24 cellular contexts compared by ENCODE assay signal in the genomic region with DNA sequence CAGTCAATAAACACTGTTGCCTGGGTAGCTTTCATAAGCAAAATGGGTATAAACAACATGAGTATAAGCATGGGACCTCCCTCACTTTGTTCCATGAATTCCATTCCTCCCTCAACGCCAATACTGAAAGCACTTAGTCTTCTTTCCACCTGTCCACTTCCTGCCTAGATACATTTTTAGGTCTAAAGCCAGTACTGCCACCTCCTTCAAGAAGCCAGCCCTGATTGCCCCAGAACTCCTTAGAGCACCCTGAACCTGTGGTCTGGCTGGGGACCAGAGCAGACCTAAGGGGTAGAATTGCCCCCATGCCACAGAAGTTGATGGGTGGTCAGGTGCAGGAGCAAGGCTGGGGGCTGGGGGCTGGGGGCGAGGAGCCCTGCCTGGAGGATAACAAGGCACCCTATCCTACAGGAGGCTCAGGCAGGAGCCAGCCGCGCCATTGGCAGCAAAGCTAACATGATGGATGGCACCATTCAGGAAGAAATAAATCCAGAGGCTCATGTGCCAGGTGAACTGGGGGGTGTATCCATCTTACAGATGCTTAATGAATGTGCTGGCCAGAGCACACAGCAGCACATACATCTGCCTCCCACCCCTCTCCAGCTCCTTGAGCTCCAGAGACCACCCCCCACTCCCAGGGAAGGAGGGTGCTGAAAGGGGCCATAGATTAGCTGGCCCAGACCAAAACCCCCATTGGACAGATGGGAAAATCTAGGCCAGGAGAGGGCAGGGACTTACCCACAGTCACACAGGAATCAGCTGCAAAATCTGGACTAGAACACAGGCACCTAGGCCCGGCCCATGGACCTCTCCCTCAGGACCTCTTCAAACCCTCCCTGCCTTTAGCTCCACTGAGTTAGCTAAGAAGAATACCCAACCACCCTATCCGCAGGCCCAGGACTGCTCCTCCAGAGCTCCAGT.
A peak's percentile ranks its signal among the peaks of the same experiment; 100 is the strongest.
DNase-seq lines count a peak whose midpoint lies in the region; ATAC-seq, FAIRE-seq and TF ChIP-seq lines count a peak whose summit lies in the region.
"Had no signal": no experiment of that assay in that cellular context is flagged by ENCODE, and none has a peak within 500 bp of the region (broad histone marks: within the 10 kb centered on the region; RNA-seq: fewer than 3 reads in every experiment).

No MANE protein-coding gene starts in this region.

- H4K91ac ChIP-seq in neuronal stem cell (ENCODE audit: low read depth, low read length, poor library complexity): no peak overlapping the region

- H3K4me3 ChIP-seq in SK-N-SH (ENCODE audit: low read depth in 2 of 2, low read length in 1 of 2) (no peak overlapping the region), A673 (ENCODE audit: low read depth, low read length, poor library complexity, severe bottlenecking) (no peak overlapping the region), K562 (no peak overlapping the region), neuronal stem cell (ENCODE audit: low read length in 2 of 2) (no peak overlapping the region), hepatocyte (no peak overlapping the region)
- H3K4me3 ChIP-seq: BLaER1, GM23338, HAP-1 had no signal

- TF ChIP-seq RAD21 in SK-N-SH (IDR thresholded peaks at IDR 0.05; ENCODE audit: low read length): no peak
- TF ChIP-seq RAD21 in K562 (CRISPR knock-in tag; conservative IDR thresholded peaks at IDR 0.05 in 1 of 2, IDR thresholded peaks at IDR 0.05 in 1 of 2): no peak

- in situ Hi-C loops in K562 (cut with MboI): no loop called here

- TF ChIP-seq EP300 in SK-N-SH (IDR thresholded peaks at IDR 0.05; ENCODE audit: borderline replicate concordance in 1 of 2, low read depth in 1 of 2, low read length in 1 of 2): no peak
- no peak for TF ChIP-seq EP300 in K562 (IDR thresholded peaks at IDR 0.05; ENCODE audit: low read length)

- H3K79me1 ChIP-seq in neuronal stem cell (ENCODE audit: low read depth, low read length): peaks cover 1% of the 10 kb centered on the region

- H3K9me3 ChIP-seq in SK-N-SH (no peaks in the 10 kb centered on the region), A673 (ENCODE audit: low read depth, low read length, poor library complexity, severe bottlenecking) (no peaks in the 10 kb centered on the region), K562 (replicated peaks; ENCODE audit: control insufficient read depth, insufficient read depth, low read depth, low read length) (no peaks in the 10 kb centered on the region), neuronal stem cell (replicated peaks in 1 of 2; ENCODE audit: control insufficient read depth in 2 of 2, insufficient read depth in 1 of 2, low read depth in 1 of 2, low read length in 2 of 2) (no peaks in the 10 kb centered on the region), hepatocyte (ENCODE audit: low read depth) (no peaks in the 10 kb centered on the region)
- H3K9me3 ChIP-seq: BLaER1, Caco-2, HAP-1 had no signal

- intact Hi-C loops in A673 (cut with micrococcal nuclease; ENCODE audit: unreplicated experiment) (no loop called here), K562 (cut with micrococcal nuclease) (no loop called here)

- POLR2A ChIA-PET in SK-N-SH (lab: Yijun Ruan, JAX) (no interaction called here), A673 (lab: Charles Lee; ENCODE audit: low non-redundant PET) (no interaction called here), K562 (lab: Yijun Ruan, JAX) (interaction anchor here (0.9 kb wide), 1 partner anchor 14 kb away, joined by 3 read pairs; no protein-coding TSS in a partner anchor)

- H2AFZ ChIP-seq in SK-N-SH (ENCODE audit: low read depth) (no peak overlapping the region), K562 (ENCODE audit: low read depth, low read length) (no peak overlapping the region), neuronal stem cell (ENCODE audit: low read length) (no peak overlapping the region), hepatocyte (no peak overlapping the region)
- H2AFZ ChIP-seq: GM23338 had no signal

- TF ChIP-seq CTCF in SK-N-SH (IDR thresholded peaks at IDR 0.05): no peak
- no peak for TF ChIP-seq CTCF in A673 (conservative IDR thresholded peaks at IDR 0.05; ENCODE audit: low read depth, low read length)
- TF ChIP-seq CTCF in K562 (IDR thresholded peaks at IDR 0.05 in 2 of 3, conservative IDR thresholded peaks at IDR 0.05 in 1 of 3; ENCODE audit: insufficient read depth in 2 of 3, low read depth in 1 of 3, low read length in 3 of 3): no peak
- no peak for TF ChIP-seq CTCF in hepatocyte (IDR thresholded peaks at IDR 0.05; ENCODE audit: poor library complexity)

- no peak for FAIRE-seq in K562 (lab: Jason Lieb, UNC)
- FAIRE-seq: GM12891, GM18507, H54 had no signal

- H3K79me2 ChIP-seq in SK-N-SH (ENCODE audit: insufficient read depth) (no peaks in the 10 kb centered on the region), K562 (ENCODE audit: control insufficient read depth, insufficient read depth, low read length) (no peaks in the 10 kb centered on the region), hepatocyte (no peaks in the 10 kb centered on the region)

- peaks cover 4% of the 10 kb centered on the region for H3K9me1 ChIP-seq in K562 (ENCODE audit: control insufficient read depth, insufficient read depth, low read length)

- H3F3A ChIP-seq in SK-N-SH (replicated peaks; ENCODE audit: insufficient read depth): no peaks in the 10 kb centered on the region

- H3K4me1 ChIP-seq in SK-N-SH (ENCODE audit: control insufficient read depth in 1 of 2, insufficient read depth in 2 of 2, low read depth in 1 of 2, low read length in 1 of 2) (peaks cover 0 to 19% of the 10 kb centered on the region in 2 experiments; a peak in 2 of 4 replicates), A673 (ENCODE audit: insufficient read depth, low read length, poor library complexity, severe bottlenecking) (peaks cover 74% of the 10 kb centered on the region), K562 (replicated peaks in 1 of 2; ENCODE audit: control insufficient read depth in 2 of 2, insufficient read depth in 2 of 2, low read length in 2 of 2) (peaks cover 14 to 35% of the 10 kb centered on the region in 2 experiments; a peak in 4 of 5 replicates), neuronal stem cell (ENCODE audit: control insufficient read depth in 2 of 2, insufficient read depth in 1 of 2, low read depth in 1 of 2, low read length in 2 of 2) (peaks cover 0 to 10% of the 10 kb centered on the region in 2 donors), hepatocyte (ENCODE audit: insufficient read depth) (no peaks in the 10 kb centered on the region)
- H3K4me1 ChIP-seq: Caco-2, HAP-1 had no signal

- WGBS in SK-N-SH (ENCODE audit: low lambda C conversion rate): 47% methylated on average over 5 of the region's 6 CpGs
- WGBS in K562 (ENCODE audit: insufficient coverage, low coverage, missing lambda C conversion rate): 32% methylated on average over 6 of the region's 6 CpGs
- no CpG with 5 or more reads among the region's 6 CpGs for WGBS in neuronal stem cell (ENCODE audit: extremely low coverage in 2 of 2, insufficient read length in 2 of 2, insufficient replicate concordance in 1 of 2), 2 donors
- WGBS in hepatocyte (ENCODE audit: low lambda C conversion rate, missing lambda C conversion rate): 83% methylated on average over 6 of the region's 6 CpGs

- peak overlapping the region; percentile 71 for H3K18ac ChIP-seq in neuronal stem cell (ENCODE audit: low read length)

- peak overlapping the region; percentile 23 for H4K8ac ChIP-seq in neuronal stem cell (ENCODE audit: low read depth, low read length)

- TF ChIP-seq POLR2A in K562 (conservative IDR thresholded peaks at IDR 0.05): no peak

- ATAC-seq in SK-N-SH treated with all-trans-retinoic acid at 6 μM for 48 hours (peak; percentile 11; the same call in 1 of the 3 replicates), K562 (no peak)
- ATAC-seq: CD8-positive, alpha-beta T cell had no signal

- H3K27ac ChIP-seq in SK-N-SH (ENCODE audit: low read depth in 2 of 2, low read length in 1 of 2) (peak overlapping the region in 1 of 2 experiments; percentile 62; a peak in 2 of 4 replicates), A673 (ENCODE audit: low read depth, low read length, poor library complexity, severe bottlenecking) (peak overlapping the region; percentile 70), K562 (ENCODE audit: extremely low read depth, low read depth, low read length) (no peak overlapping the region), neuronal stem cell (replicated peaks; ENCODE audit: low read length) (no peak overlapping the region), hepatocyte (no peak overlapping the region)
- H3K27ac ChIP-seq: BLaER1, C4-2B had no signal

- H3K9ac ChIP-seq in SK-N-SH (no peak overlapping the region), K562 (ENCODE audit: insufficient read depth in 1 of 2, low read depth in 2 of 2, low read length in 2 of 2) (peak overlapping the region in 1 of 2 experiments; percentile 81; a peak in 1 of 4 replicates), neuronal stem cell (ENCODE audit: low read depth, low read length, poor library complexity) (no peak overlapping the region)
- H3K9ac ChIP-seq: BLaER1 had no signal

- H2BK120ac ChIP-seq in neuronal stem cell (ENCODE audit: low read depth, low read length): no peak overlapping the region

- H3K14ac ChIP-seq in neuronal stem cell (ENCODE audit: low read length): peak overlapping the region; percentile 97

- peak overlapping the region; percentile 25 for H2BK12ac ChIP-seq in neuronal stem cell (ENCODE audit: low read length)

- H3K9me2 ChIP-seq in SK-N-SH: no peaks in the 10 kb centered on the region
- no peaks in the 10 kb centered on the region for H3K9me2 ChIP-seq in hepatocyte (replicated peaks; ENCODE audit: insufficient read depth)

- H2BK15ac ChIP-seq in neuronal stem cell (ENCODE audit: low read length): peak overlapping the region; percentile 65

- H3K36me3 ChIP-seq in SK-N-SH (replicated peaks in 1 of 2; ENCODE audit: control insufficient read depth in 1 of 2, insufficient read depth in 2 of 2, low read length in 1 of 2): no peaks in the 10 kb centered on the region
- H3K36me3 ChIP-seq in A673 (ENCODE audit: insufficient read depth, low read length, poor library complexity, severe bottlenecking): no peaks in the 10 kb centered on the region
- no peaks in the 10 kb centered on the region for H3K36me3 ChIP-seq in K562 (ENCODE audit: control insufficient read depth, insufficient read depth, low read length)
- H3K36me3 ChIP-seq in neuronal stem cell (replicated peaks in 1 of 2; ENCODE audit: control insufficient read depth in 2 of 2, insufficient read depth in 2 of 2, low read length in 2 of 2): no peaks in the 10 kb centered on the region
- no peaks in the 10 kb centered on the region for H3K36me3 ChIP-seq in hepatocyte (replicated peaks; ENCODE audit: insufficient read depth, low read depth)
- H3K36me3 ChIP-seq: BLaER1, HAP-1 had no signal

- BruUV-seq in A673 (replicated peaks; lab: Mats Ljungman, UMichigan) (no TSS peak), K562 (replicated peaks; lab: Mats Ljungman, UMichigan) (no TSS peak)

- H4K20me1 ChIP-seq in SK-N-SH (ENCODE audit: insufficient read depth) (no peaks in the 10 kb centered on the region), K562 (replicated peaks; ENCODE audit: control insufficient read depth, insufficient read depth, low read length) (no peaks in the 10 kb centered on the region), hepatocyte (ENCODE audit: insufficient read depth, poor library complexity, severe bottlenecking) (no peaks in the 10 kb centered on the region)

- no peak overlapping the region for H3K4me2 ChIP-seq in SK-N-SH
- no peak overlapping the region for H3K4me2 ChIP-seq in K562 (ENCODE audit: insufficient read depth, low read length)
- peak overlapping the region; percentile 3 for H3K4me2 ChIP-seq in neuronal stem cell (ENCODE audit: insufficient read depth, low read length, poor library complexity, severe bottlenecking)
- H3K4me2 ChIP-seq in hepatocyte: no peak overlapping the region
- H3K4me2 ChIP-seq: BLaER1 had no signal

- no peak overlapping the region for H3K4ac ChIP-seq in neuronal stem cell (ENCODE audit: low read length)

- H2BK5ac ChIP-seq in neuronal stem cell (ENCODE audit: low read length): no peak overlapping the region

- DNase-seq in SK-N-SH (no peak), A673 (ENCODE audit: low spot score) (no peak), K562 (ENCODE audit: extremely low read depth in 1 of 4, low spot score in 3 of 4) (no peak), neuronal stem cell (ENCODE audit: low spot score) (no peak), hepatocyte (ENCODE audit: low spot score) (no peak), DMS 273 (lab: John Stamatoyannopoulos, UW; ENCODE audit: unreplicated experiment) (no peak), amniotic stem cell (lab: John Stamatoyannopoulos, UW) (no peak)
- DNase-seq: 8988T; Caco-2; CD4-positive, CD25-positive, alpha-beta regulatory T cell; CD8-positive, alpha-beta T cell; DMS 273 treated with DMSO at 0.1 percent for 48 hours; DMS79; EL; GDM1; HFFc6 had no signal

- H3K23ac ChIP-seq in neuronal stem cell (ENCODE audit: low read depth, low read length, poor library complexity): no peak overlapping the region

- CTCF ChIA-PET in SK-N-SH (lab: Yijun Ruan, JAX) (interaction anchor here (0.9 to 2.6 kb wide), 4 partner anchors 16 to 113 kb away, joined by 3 to 14 read pairs (median 8); no protein-coding TSS in a partner anchor), A673 (lab: Charles Lee) (interaction anchor here (0.7 kb wide), 1 partner anchor 1670 kb away, joined by 7 read pairs; no protein-coding TSS in a partner anchor), K562 (lab: Yijun Ruan, JAX; ENCODE audit: low intra/inter-chr PET ratio) (no interaction called here)

- peak overlapping the region; percentile 51 for H2AK5ac ChIP-seq in neuronal stem cell (ENCODE audit: low read depth, low read length)

- H3K27me3 ChIP-seq in SK-N-SH (ENCODE audit: insufficient read depth) (peaks cover 4% of the 10 kb centered on the region; the same call in 1 of the 2 replicates), A673 (replicated peaks; ENCODE audit: insufficient read depth, low read depth, low read length, poor library complexity) (no peaks in the 10 kb centered on the region), K562 (ENCODE audit: control insufficient read depth in 2 of 2, insufficient read depth in 2 of 2, low read length in 2 of 2) (no peaks in the 10 kb centered on the region), neuronal stem cell (ENCODE audit: control insufficient read depth in 3 of 3, insufficient read depth in 3 of 3, low read depth in 1 of 3, low read length in 3 of 3) (peaks cover 0 to 25% (median 3%) of the 10 kb centered on the region in 3 experiments), hepatocyte (no peaks in the 10 kb centered on the region)
